ENCODE assay signal across 12 cellular contexts in the genomic region with DNA sequence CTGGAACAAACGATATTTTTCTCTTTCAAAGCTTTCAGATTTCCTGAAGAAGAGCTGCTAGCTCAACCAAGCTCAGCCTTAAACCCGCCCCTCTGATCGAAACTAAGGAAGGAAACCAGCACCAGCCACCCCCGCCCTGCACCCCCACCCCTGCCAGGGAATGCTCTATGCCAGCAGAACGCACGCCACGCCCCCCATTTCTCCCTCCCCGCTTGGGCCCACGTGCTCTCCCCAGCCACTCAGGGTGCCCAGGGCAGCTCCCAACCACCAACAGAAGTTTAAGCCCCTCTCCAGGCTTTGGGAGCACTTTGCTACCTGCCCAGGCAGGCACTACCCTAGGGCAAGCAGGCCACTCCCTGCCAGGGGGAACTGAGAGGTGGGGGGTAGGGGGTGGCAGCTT. TPM values are rescaled to one million over a fixed set of nuclear protein-coding genes. Genes with fewer than 3 reads are reported as not detected.
A peak's percentile ranks its signal among the peaks of the same experiment; 100 is the strongest.
DNase-seq lines count a peak whose midpoint lies in the region; ATAC-seq and TF ChIP-seq lines count a peak whose summit lies in the region.
"Had no signal": no experiment of that assay in that cellular context is flagged by ENCODE, and none has a peak within 500 bp of the region (broad histone marks: within the 10 kb centered on the region; RNA-seq: fewer than 3 reads in every experiment).

No MANE protein-coding gene starts in this region.

- H3K27ac ChIP-seq in GM23338 (ENCODE audit: low read depth) (no peak overlapping the region), foreskin keratinocyte (peak overlapping the region; percentile 97)

- H3K79me2 ChIP-seq in GM23338 (replicated peaks; ENCODE audit: insufficient read depth) = no peaks in the 10 kb centered on the region

- H3K27ac Mint-ChIP-seq in GM23338 = no peak overlapping the region
- H3K27ac Mint-ChIP-seq in T-helper 17 cell = no peak overlapping the region
- H3K27ac Mint-ChIP-seq: T-helper 1 cell treated with Interleukin-12 subunit alpha and Interleukin-12 subunit beta and Interleukin-4 antibody, amounts not matched to agents 30 μg/mL and 1 μg/mL, for 36 hours had no signal

- no peaks in the 10 kb centered on the region for H3F3A ChIP-seq in GM23338 (replicated peaks; ENCODE audit: low read depth)

- no peaks in the 10 kb centered on the region for H3K9me3 ChIP-seq in T-helper 17 cell (ENCODE audit: control insufficient read depth, low read length, poor library complexity, severe bottlenecking)

- H3K27me3 ChIP-seq in GM23338 (ENCODE audit: insufficient read depth) (no peaks in the 10 kb centered on the region), foreskin keratinocyte (no peaks in the 10 kb centered on the region)

- no peak overlapping the region for H3K4me2 ChIP-seq in GM23338

- H3K36me3 Mint-ChIP-seq in GM23338 (ENCODE audit: low read depth) (no peaks in the 10 kb centered on the region), T-helper 17 cell (ENCODE audit: low read depth) (no peaks in the 10 kb centered on the region)
- H3K36me3 Mint-ChIP-seq: brain had no signal

- H3K27me3 Mint-ChIP-seq in GM23338 (ENCODE audit: insufficient read depth, low read depth, poor library complexity) = peaks cover 10% of the 10 kb centered on the region
- no peaks in the 10 kb centered on the region for H3K27me3 Mint-ChIP-seq in T-helper 17 cell

- H3K4me3 ChIP-seq in GM23338 = no peak overlapping the region

- DNase-seq in GM23338 (ENCODE audit: low spot score) = peak; percentile 54
- no peak for DNase-seq in T-helper 17 cell
- DNase-seq in foreskin keratinocyte = peak in 1 of 2 donors; percentile 84
- peak; percentile 42 to 49 for DNase-seq in stimulated activated CD4-positive, alpha-beta T cell treated with anti-CD3 and anti-CD28 coated beads, Interleukin-2, amount 100 ng/mL, for 24 hours
- DNase-seq in HCEC 1CT = no peak
- DNase-seq: MM.1S had no signal

- H3K9me2 ChIP-seq in GM23338 (ENCODE audit: insufficient read depth) = no peaks in the 10 kb centered on the region

- H3K4me3 Mint-ChIP-seq in GM23338 (no peak overlapping the region), T-helper 17 cell (no peak overlapping the region)
- H3K4me3 Mint-ChIP-seq: brain; T-helper 1 cell treated with Interleukin-12 subunit alpha and Interleukin-12 subunit beta and Interleukin-4 antibody, amounts not matched to agents 30 μg/mL and 1 μg/mL, for 36 hours had no signal

- H4K20me1 ChIP-seq in GM23338 (replicated peaks; ENCODE audit: insufficient read depth) = no peaks in the 10 kb centered on the region

- H3K4me1 Mint-ChIP-seq in GM23338 = peaks cover 6% of the 10 kb centered on the region; the same call in 2 of the 3 replicates
- peaks cover 10% of the 10 kb centered on the region for H3K4me1 Mint-ChIP-seq in T-helper 17 cell

- no peaks in the 10 kb centered on the region for H3K4me1 ChIP-seq in GM23338 (ENCODE audit: insufficient read depth)
- H3K4me1 ChIP-seq in foreskin keratinocyte = peaks cover 29% of the 10 kb centered on the region

- H3K36me3 ChIP-seq in GM23338 (ENCODE audit: insufficient read depth) = no peaks in the 10 kb centered on the region

- peak overlapping the region; percentile 76 for H2AFZ ChIP-seq in GM23338

- no peaks in the 10 kb centered on the region for H3K9me3 Mint-ChIP-seq in GM23338
- H3K9me3 Mint-ChIP-seq: brain; T-helper 1 cell treated with Interleukin-12 subunit alpha and Interleukin-12 subunit beta and Interleukin-4 antibody, amounts not matched to agents 30 μg/mL and 1 μg/mL, for 36 hours had no signal

- peak; percentile 33 for ATAC-seq in GM23338
- peak; percentile 37 for ATAC-seq in T-helper 17 cell
- peak; percentile 67 for ATAC-seq in foreskin keratinocyte
- no peak for ATAC-seq in HG02885 (IDR thresholded peaks at IDR 0.05; ENCODE audit: poor library complexity, unreplicated experiment)
- no peak for ATAC-seq in HG03565 (IDR thresholded peaks at IDR 0.05; ENCODE audit: unreplicated experiment)
- no peak for ATAC-seq in GM21717 (IDR thresholded peaks at IDR 0.05; ENCODE audit: unreplicated experiment)

- TF ChIP-seq CTCF in GM23338 (conservative IDR thresholded peaks at IDR 0.05; ENCODE audit: low read depth in 2 of 2) (no peak), foreskin keratinocyte (conservative IDR thresholded peaks at IDR 0.05) (no peak)

TF ChIP-seq in GM23338, 12 proteins besides CTCF, POLR2A, EP300 and RAD21 (continues in another document):
- TF ChIP-seq, protein P1, sequence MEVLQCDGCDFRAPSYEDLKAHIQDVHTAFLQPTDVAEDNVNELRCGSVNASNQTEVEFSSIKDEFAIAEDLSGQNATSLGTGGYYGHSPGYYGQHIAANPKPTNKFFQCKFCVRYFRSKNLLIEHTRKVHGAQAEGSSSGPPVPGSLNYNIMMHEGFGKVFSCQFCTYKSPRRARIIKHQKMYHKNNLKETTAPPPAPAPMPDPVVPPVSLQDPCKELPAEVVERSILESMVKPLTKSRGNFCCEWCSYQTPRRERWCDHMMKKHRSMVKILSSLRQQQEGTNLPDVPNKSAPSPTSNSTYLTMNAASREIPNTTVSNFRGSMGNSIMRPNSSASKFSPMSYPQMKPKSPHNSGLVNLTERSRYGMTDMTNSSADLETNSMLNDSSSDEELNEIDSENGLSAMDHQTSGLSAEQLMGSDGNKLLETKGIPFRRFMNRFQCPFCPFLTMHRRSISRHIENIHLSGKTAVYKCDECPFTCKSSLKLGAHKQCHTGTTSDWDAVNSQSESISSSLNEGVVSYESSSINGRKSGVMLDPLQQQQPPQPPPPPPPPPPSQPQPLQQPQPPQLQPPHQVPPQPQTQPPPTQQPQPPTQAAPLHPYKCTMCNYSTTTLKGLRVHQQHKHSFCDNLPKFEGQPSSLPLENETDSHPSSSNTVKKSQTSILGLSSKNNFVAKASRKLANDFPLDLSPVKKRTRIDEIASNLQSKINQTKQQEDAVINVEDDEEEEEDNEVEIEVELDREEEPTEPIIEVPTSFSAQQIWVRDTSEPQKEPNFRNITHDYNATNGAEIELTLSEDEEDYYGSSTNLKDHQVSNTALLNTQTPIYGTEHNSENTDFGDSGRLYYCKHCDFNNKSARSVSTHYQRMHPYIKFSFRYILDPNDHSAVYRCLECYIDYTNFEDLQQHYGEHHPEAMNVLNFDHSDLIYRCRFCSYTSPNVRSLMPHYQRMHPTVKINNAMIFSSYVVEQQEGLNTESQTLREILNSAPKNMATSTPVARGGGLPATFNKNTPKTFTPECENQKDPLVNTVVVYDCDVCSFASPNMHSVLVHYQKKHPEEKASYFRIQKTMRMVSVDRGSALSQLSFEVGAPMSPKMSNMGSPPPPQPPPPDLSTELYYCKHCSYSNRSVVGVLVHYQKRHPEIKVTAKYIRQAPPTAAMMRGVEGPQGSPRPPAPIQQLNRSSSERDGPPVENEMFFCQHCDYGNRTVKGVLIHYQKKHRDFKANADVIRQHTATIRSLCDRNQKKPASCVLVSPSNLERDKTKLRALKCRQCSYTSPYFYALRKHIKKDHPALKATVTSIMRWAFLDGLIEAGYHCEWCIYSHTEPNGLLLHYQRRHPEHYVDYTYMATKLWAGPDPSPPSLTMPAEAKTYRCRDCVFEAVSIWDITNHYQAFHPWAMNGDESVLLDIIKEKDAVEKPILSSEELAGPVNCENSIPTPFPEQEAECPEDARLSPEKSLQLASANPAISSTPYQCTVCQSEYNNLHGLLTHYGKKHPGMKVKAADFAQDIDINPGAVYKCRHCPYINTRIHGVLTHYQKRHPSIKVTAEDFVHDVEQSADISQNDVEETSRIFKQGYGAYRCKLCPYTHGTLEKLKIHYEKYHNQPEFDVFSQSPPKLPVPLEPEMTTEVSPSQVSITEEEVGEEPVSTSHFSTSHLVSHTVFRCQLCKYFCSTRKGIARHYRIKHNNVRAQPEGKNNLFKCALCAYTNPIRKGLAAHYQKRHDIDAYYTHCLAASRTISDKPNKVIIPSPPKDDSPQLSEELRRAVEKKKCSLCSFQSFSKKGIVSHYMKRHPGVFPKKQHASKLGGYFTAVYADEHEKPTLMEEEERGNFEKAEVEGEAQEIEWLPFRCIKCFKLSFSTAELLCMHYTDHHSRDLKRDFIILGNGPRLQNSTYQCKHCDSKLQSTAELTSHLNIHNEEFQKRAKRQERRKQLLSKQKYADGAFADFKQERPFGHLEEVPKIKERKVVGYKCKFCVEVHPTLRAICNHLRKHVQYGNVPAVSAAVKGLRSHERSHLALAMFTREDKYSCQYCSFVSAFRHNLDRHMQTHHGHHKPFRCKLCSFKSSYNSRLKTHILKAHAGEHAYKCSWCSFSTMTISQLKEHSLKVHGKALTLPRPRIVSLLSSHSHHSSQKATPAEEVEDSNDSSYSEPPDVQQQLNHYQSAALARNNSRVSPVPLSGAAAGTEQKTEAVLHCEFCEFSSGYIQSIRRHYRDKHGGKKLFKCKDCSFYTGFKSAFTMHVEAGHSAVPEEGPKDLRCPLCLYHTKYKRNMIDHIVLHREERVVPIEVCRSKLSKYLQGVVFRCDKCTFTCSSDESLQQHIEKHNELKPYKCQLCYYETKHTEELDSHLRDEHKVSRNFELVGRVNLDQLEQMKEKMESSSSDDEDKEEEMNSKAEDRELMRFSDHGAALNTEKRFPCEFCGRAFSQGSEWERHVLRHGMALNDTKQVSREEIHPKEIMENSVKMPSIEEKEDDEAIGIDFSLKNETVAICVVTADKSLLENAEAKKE (CRISPR knock-in tag; IDR thresholded peaks at IDR 0.05) = no peak
- TF ChIP-seq ZNF114 (CRISPR knock-in tag; IDR thresholded peaks at IDR 0.05) (no peak), NANOG (IDR thresholded peaks at IDR 0.05; ENCODE audit: borderline replicate concordance) (no peak)

RNA-seq across cellular contexts. Expression of a gene that starts 18.8 kb away (rescaled TPM):
- not detected in 2 replicates for total RNA-seq in GM23338 (2014; rRNA removed; shearing (Covaris generic))
- not detected in 2 replicates for polyA plus RNA-seq in GM23338 (2016; fragmentation: Nextera tagmentation; extraction: Ambion mirVana)
- total RNA-seq in T-helper 17 cell = not detected
- 0.32 and 0.58 TPM in 2 replicates for total RNA-seq in foreskin keratinocyte
- 0.10 and 0.17 TPM in 2 replicates for polyA plus RNA-seq in foreskin keratinocyte
- total RNA-seq: renal cortical epithelial cell had no signal

RNA-seq across cellular contexts. Expression of a gene that starts 33.5 kb away (rescaled TPM):
- 0.21 TPM in 1 of 2 replicates, not detected in the other for total RNA-seq in GM23338 (2014; rRNA removed; shearing (Covaris generic))
- polyA plus RNA-seq in GM23338 (2016; fragmentation: Nextera tagmentation; extraction: Ambion mirVana) = not detected in 2 replicates
- total RNA-seq in T-helper 17 cell = not detected
- not detected in 2 replicates for total RNA-seq in foreskin keratinocyte
- not detected in 2 replicates for polyA plus RNA-seq in foreskin keratinocyte
- total RNA-seq: renal cortical epithelial cell had no signal

RNA-seq across cellular contexts. Expression of a gene that starts 37.2 kb away (rescaled TPM):
- total RNA-seq in GM23338 (2014; rRNA removed; shearing (Covaris generic)) = 250 and 264 TPM in 2 replicates
- 322 and 338 TPM in 2 replicates for polyA plus RNA-seq in GM23338 (2016; fragmentation: Nextera tagmentation; extraction: Ambion mirVana)
- total RNA-seq in T-helper 17 cell = 1 to 10 TPM in 1 of 2 donors, under 1 TPM in 1; 0.67 to 3.2 TPM
- total RNA-seq in foreskin keratinocyte = 445 and 504 TPM in 2 replicates
- 626 and 720 TPM in 2 replicates for polyA plus RNA-seq in foreskin keratinocyte

RNA-seq across cellular contexts. Expression of a gene that starts 53.7 kb away (rescaled TPM):
- not detected in 2 replicates for total RNA-seq in GM23338 (2014; rRNA removed; shearing (Covaris generic))
- polyA plus RNA-seq in GM23338 (2016; fragmentation: Nextera tagmentation; extraction: Ambion mirVana) (not detected in 2 replicates), foreskin keratinocyte (0.03 and 0.06 TPM in 2 replicates)
- total RNA-seq in T-helper 17 cell (not detected), foreskin keratinocyte (0.11 TPM in 1 of 2 replicates, not detected in the other)
- total RNA-seq: renal cortical epithelial cell had no signal

Comparison
In these comparisons a context has a peak if more than half of its experiments do, and no peak if none do; other contexts are left out.
1. ATAC-seq: peak in GM23338 (single experiment), T-helper 17 cell (single experiment) and foreskin keratinocyte (single experiment); none in HG02885 (single experiment), HG03565 (single experiment) and GM21717 (single experiment).
2. DNase-seq: peak in GM23338 (single experiment) and stimulated activated CD4-positive, alpha-beta T cell treated with anti-CD3 and anti-CD28 coated beads, Interleukin-2, amount 100 ng/mL, for 24 hours (2 of 2); none in T-helper 17 cell (0 of 3) and HCEC 1CT (single experiment).
3. RNA of a gene that starts 37.2 kb away (total RNA-seq): 445 to 504 TPM in foreskin keratinocyte and 250 to 264 TPM in GM23338; 0.67 to 3.2 TPM in T-helper 17 cell; every median in the first group is over 10 times any median in the second.